2 cellular contexts compared by ENCODE assay signal in the genomic region with DNA sequence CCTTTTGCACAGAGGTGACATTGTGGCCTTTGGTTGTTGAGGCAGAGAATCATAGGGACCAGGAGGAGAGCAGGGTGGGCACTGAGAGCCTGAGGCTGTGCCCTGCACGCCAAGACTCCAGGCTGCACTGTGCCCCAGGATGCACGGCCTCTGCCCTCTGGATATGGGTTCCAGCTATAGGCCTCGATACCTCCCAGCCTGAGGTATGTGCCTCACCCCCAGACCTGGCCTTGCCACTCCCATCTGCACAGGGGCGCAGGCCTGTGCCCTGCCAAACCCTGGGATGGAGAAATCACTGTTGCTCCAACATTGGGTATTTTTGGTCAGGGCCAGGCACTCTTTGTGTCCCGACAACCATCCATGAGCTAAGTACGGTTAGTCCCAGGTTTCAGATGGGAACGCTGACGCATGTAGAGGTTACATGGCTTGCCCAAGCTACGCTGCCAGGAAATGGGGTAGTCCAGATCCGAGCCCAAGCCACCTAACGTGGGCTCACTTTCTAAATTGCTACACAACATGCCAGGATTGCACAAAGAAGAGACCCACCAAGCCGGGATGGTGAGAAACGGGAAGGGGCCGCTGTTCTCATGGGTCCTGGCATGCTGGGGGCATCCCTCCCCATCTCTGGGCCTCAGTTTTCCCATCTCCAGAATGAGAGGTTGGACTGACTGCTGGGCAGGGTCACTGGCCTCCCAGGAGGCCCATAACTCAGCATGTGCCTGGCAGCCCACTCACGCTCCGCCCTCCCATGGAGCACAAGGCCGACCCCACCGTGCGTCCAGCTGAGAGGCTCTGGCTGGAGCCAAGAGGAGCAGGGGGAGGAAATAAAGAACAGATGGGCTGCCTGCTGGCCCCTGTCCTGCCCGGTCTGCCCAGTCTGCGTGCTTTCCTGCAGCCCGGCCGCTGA.
TF ChIP-seq lines count a peak whose summit lies in the region.

No MANE protein-coding gene starts in this region.

TF ChIP-seq in HCT116, 20 proteins besides CTCF, POLR2A, EP300 and RAD21:
- TF ChIP-seq, protein P1, sequence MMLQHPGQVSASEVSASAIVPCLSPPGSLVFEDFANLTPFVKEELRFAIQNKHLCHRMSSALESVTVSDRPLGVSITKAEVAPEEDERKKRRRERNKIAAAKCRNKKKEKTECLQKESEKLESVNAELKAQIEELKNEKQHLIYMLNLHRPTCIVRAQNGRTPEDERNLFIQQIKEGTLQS (IDR thresholded peaks at IDR 0.05) = no peak

TF ChIP-seq in H1, 55 proteins besides CTCF, POLR2A, EP300 and RAD21:
- TF ChIP-seq JUN (IDR thresholded peaks at IDR 0.05; ENCODE audit: low read depth, low read length) (no peak), SUZ12 (IDR thresholded peaks at IDR 0.05; ENCODE audit: low read length) (no peak), YY1 (IDR thresholded peaks at IDR 0.05; ENCODE audit: low read depth, low read length) (no peak), CTBP2 (IDR thresholded peaks at IDR 0.05; ENCODE audit: borderline replicate concordance, insufficient read depth, insufficient read length, low read length) (no peak), CBX8 (IDR thresholded peaks at IDR 0.05; ENCODE audit: borderline replicate concordance, low read depth, low read length) (no peak), RBBP5 (IDR thresholded peaks at IDR 0.05; ENCODE audit: borderline replicate concordance, low read depth, low read length) (no peak), MAFK (IDR thresholded peaks at IDR 0.05; ENCODE audit: low read depth, low read length) (no peak), HDAC2 (IDR thresholded peaks at IDR 0.05; ENCODE audit: borderline replicate concordance in 1 of 2, low read depth in 2 of 2, low read length in 2 of 2) (no peak), SRF (IDR thresholded peaks at IDR 0.05; ENCODE audit: low read depth, low read length) (no peak), NRF1 (IDR thresholded peaks at IDR 0.05; ENCODE audit: low read depth, low read length) (no peak), SP2 (IDR thresholded peaks at IDR 0.05; ENCODE audit: low read length) (no peak), ASH2L (IDR thresholded peaks at IDR 0.05; ENCODE audit: low read length) (no peak), CREB1 (IDR thresholded peaks at IDR 0.05) (no peak)
